Comparison of ENCODE assay signal across 28 cellular contexts in genomic region chr9:76218151-76218867, GRCh38.
DNase-seq lines count a peak whose midpoint lies in the region; ATAC-seq, FAIRE-seq and TF ChIP-seq lines count a peak whose summit lies in the region.
"Had no signal": no experiment of that assay in that cellular context is flagged by ENCODE, and none has a peak within 500 bp of the region (broad histone marks: within the 10 kb centered on the region; RNA-seq: fewer than 3 reads in every experiment).

No MANE protein-coding gene starts in this region.

- peaks cover 4% of the 10 kb centered on the region for H3K9me2 ChIP-seq in GM23338 (ENCODE audit: insufficient read depth)

- TF ChIP-seq CTCF in GM23338 (conservative IDR thresholded peaks at IDR 0.05; ENCODE audit: low read depth in 2 of 2) = no peak
- TF ChIP-seq CTCF in H1 (IDR thresholded peaks at IDR 0.05; ENCODE audit: control extremely low read depth in 1 of 3, insufficient read depth in 1 of 3, low read depth in 1 of 3, low read length in 3 of 3) = no peak
- TF ChIP-seq CTCF in parathyroid adenoma (IDR thresholded peaks at IDR 0.05) = no peak
- no peak for TF ChIP-seq CTCF in GM13976 (IDR thresholded peaks at IDR 0.05; ENCODE audit: borderline replicate concordance, control extremely low read depth, extremely low read depth, insufficient read depth, missing control alignments)

- TF ChIP-seq EP300 in H1 (IDR thresholded peaks at IDR 0.05; ENCODE audit: borderline replicate concordance in 1 of 2, low read depth in 2 of 2, low read length in 2 of 2) = no peak

- H3K27ac ChIP-seq in GM23338 (ENCODE audit: low read depth) = no peak overlapping the region
- no peak overlapping the region for H3K27ac ChIP-seq in H1 (ENCODE audit: low read depth, low read length)
- H3K27ac ChIP-seq in parathyroid adenoma = no peak overlapping the region
- H3K27ac ChIP-seq: RWPE1 had no signal

- no peak overlapping the region for H4K91ac ChIP-seq in H1 (replicated peaks; ENCODE audit: insufficient read length, low read length)

- no peak overlapping the region for H2BK20ac ChIP-seq in H1 (ENCODE audit: low read length)

- no peak overlapping the region for H3K27ac Mint-ChIP-seq in GM23338
- H3K27ac Mint-ChIP-seq: CD4-positive, alpha-beta T cell had no signal

- POLR2A ChIA-PET in H1 (lab: Charles Lee; ENCODE audit: partially characterized antibody) = no interaction called here

- no peak overlapping the region for H3K18ac ChIP-seq in H1 (ENCODE audit: extremely low read depth, low read length)

- H3K36me3 Mint-ChIP-seq in GM23338 (ENCODE audit: low read depth) = no peaks in the 10 kb centered on the region

- H4K8ac ChIP-seq in H1 (ENCODE audit: extremely low read depth, insufficient read depth, low read length) = no peak overlapping the region

- no peak for TF ChIP-seq RAD21 in H1 (IDR thresholded peaks at IDR 0.05 in 1 of 2, conservative IDR thresholded peaks at IDR 0.05 in 1 of 2; ENCODE audit: low read depth in 2 of 2, low read length in 2 of 2)

- no peaks in the 10 kb centered on the region for H3K27me3 ChIP-seq in GM23338 (ENCODE audit: insufficient read depth)
- no peaks in the 10 kb centered on the region for H3K27me3 ChIP-seq in H1 (replicated peaks in 1 of 4; ENCODE audit: control insufficient read depth in 3 of 4, extremely low read depth in 1 of 4, insufficient read depth in 3 of 4, low read length in 3 of 4)
- no peaks in the 10 kb centered on the region for H3K27me3 ChIP-seq in parathyroid adenoma (ENCODE audit: control insufficient read depth, insufficient read depth, low read length)
- H3K27me3 ChIP-seq: BE2C had no signal

- H2BK5ac ChIP-seq in H1 (ENCODE audit: low read depth, low read length) = no peak overlapping the region

- H3K9ac ChIP-seq in H1 (replicated peaks in 1 of 4; ENCODE audit: extremely low read depth in 1 of 4, low read depth in 3 of 4, low read length in 3 of 4) (no peak overlapping the region), parathyroid adenoma (no peak overlapping the region)

- no peak overlapping the region for H2BK120ac ChIP-seq in H1 (replicated peaks; ENCODE audit: low read depth, low read length)

- peaks cover 9% of the 10 kb centered on the region; the same call in 1 of the 2 replicates for H3K4me1 ChIP-seq in GM23338 (ENCODE audit: insufficient read depth)
- H3K4me1 ChIP-seq in H1 (replicated peaks in 1 of 4; ENCODE audit: control insufficient read depth in 3 of 4, insufficient read depth in 4 of 4, low read length in 3 of 4) = no peaks in the 10 kb centered on the region
- H3K4me1 ChIP-seq in parathyroid adenoma = no peaks in the 10 kb centered on the region
- H3K4me1 ChIP-seq: BE2C had no signal

- no peak overlapping the region for H3K14ac ChIP-seq in H1 (ENCODE audit: insufficient read length)

- H3K36me3 ChIP-seq in GM23338 (ENCODE audit: insufficient read depth) = no peaks in the 10 kb centered on the region
- no peaks in the 10 kb centered on the region for H3K36me3 ChIP-seq in H1 (ENCODE audit: control insufficient read depth in 2 of 4, insufficient read depth in 4 of 4, low read length in 3 of 4)
- H3K36me3 ChIP-seq in parathyroid adenoma (ENCODE audit: control insufficient read depth, insufficient read depth, low read length) = no peaks in the 10 kb centered on the region
- H3K36me3 ChIP-seq: BE2C had no signal

- H3F3A ChIP-seq in GM23338 (replicated peaks; ENCODE audit: low read depth) = no peaks in the 10 kb centered on the region

- no peaks in the 10 kb centered on the region for H3K23me2 ChIP-seq in H1 (ENCODE audit: low read depth, low read length)

- H3K4me3 Mint-ChIP-seq in GM23338 = no peak overlapping the region
- H3K4me3 Mint-ChIP-seq: CD4-positive, alpha-beta T cell had no signal

- no peak overlapping the region for H3K56ac ChIP-seq in H1 (replicated peaks; ENCODE audit: insufficient read length, low read depth, low read length)

- H3K4ac ChIP-seq in H1 (replicated peaks; ENCODE audit: insufficient read length, low read depth, low read length) = no peak overlapping the region

- no peak overlapping the region for H2AK5ac ChIP-seq in H1 (ENCODE audit: low read depth, low read length)

- H3K27me3 Mint-ChIP-seq in GM23338 (ENCODE audit: insufficient read depth, low read depth, poor library complexity) = peaks cover 2% of the 10 kb centered on the region
- H3K27me3 Mint-ChIP-seq: CD4-positive, alpha-beta T cell had no signal

- H3K9me3 ChIP-seq in H1 (ENCODE audit: insufficient read depth in 2 of 2, low read depth in 1 of 2, low read length in 1 of 2) (no peaks in the 10 kb centered on the region), parathyroid adenoma (ENCODE audit: control insufficient read depth, low read length) (no peaks in the 10 kb centered on the region)
- H3K9me3 ChIP-seq: BE2C had no signal

- H3K79me2 ChIP-seq in GM23338 (replicated peaks; ENCODE audit: insufficient read depth) (no peaks in the 10 kb centered on the region), H1 (ENCODE audit: control insufficient read depth in 1 of 2, insufficient read depth in 2 of 2, low read length in 2 of 2) (no peaks in the 10 kb centered on the region), parathyroid adenoma (no peaks in the 10 kb centered on the region)

- no peak overlapping the region for H3K23ac ChIP-seq in H1 (ENCODE audit: insufficient read length)

- no peak for ATAC-seq in GM23338
- ATAC-seq: HCT116, Panc1 had no signal

- no peak overlapping the region for H3K4me3 ChIP-seq in GM23338
- no peak overlapping the region for H3K4me3 ChIP-seq in H1 (ENCODE audit: extremely low read depth in 1 of 4, insufficient read depth in 2 of 4, low read depth in 3 of 4, low read length in 4 of 4)
- peak overlapping the region; percentile 12 for H3K4me3 ChIP-seq in parathyroid adenoma (ENCODE audit: low read depth, low read length)

- FAIRE-seq in H1 (lab: Jason Lieb, UNC) = no peak
- FAIRE-seq: D721Med, G401.6 had no signal

- H3K4me2 ChIP-seq in GM23338 (no peak overlapping the region), H1 (ENCODE audit: insufficient read depth in 1 of 2, low read depth in 2 of 2, low read length in 2 of 2) (no peak overlapping the region), parathyroid adenoma (ENCODE audit: low read length) (peak overlapping the region; percentile 47)

- no peak overlapping the region for H2BK12ac ChIP-seq in H1 (ENCODE audit: low read depth, low read length)

- H4K20me1 ChIP-seq in GM23338 (replicated peaks; ENCODE audit: insufficient read depth) (no peaks in the 10 kb centered on the region), H1 (replicated peaks in 1 of 2; ENCODE audit: control insufficient read depth in 1 of 2, insufficient read depth in 2 of 2, low read length in 2 of 2) (no peaks in the 10 kb centered on the region)

- H3K9me3 Mint-ChIP-seq in GM23338 = no peaks in the 10 kb centered on the region
- H3K9me3 Mint-ChIP-seq: CD4-positive, alpha-beta T cell had no signal

- peaks cover 9% of the 10 kb centered on the region for H3K4me1 Mint-ChIP-seq in GM23338

- no peaks in the 10 kb centered on the region for H3K79me1 ChIP-seq in H1 (ENCODE audit: low read depth, low read length)

- peak overlapping the region; percentile 30 for H2AFZ ChIP-seq in GM23338
- H2AFZ ChIP-seq in H1 (ENCODE audit: low read length) = 0 out of 2 replicates have a peak overlapping the region, but pooled peaks have one; percentile 11
- H2AFZ ChIP-seq in parathyroid adenoma = no peak overlapping the region

- TF ChIP-seq POLR2A in H1 (IDR thresholded peaks at IDR 0.05; ENCODE audit: control extremely low read depth in 1 of 2, low read depth in 2 of 2, low read length in 2 of 2) = no peak

- H4K5ac ChIP-seq in H1 (ENCODE audit: insufficient read length, low read depth, low read length) = no peak overlapping the region

- in situ Hi-C loops in G401 (cut with HindIII; ENCODE audit: low sequenced_read_pairs) = no loop called here
- in situ Hi-C loops in GM13976 (cut with MboI; ENCODE audit: low sequenced_read_pairs, unreplicated experiment) = no loop called here

- no peak overlapping the region for H2BK15ac ChIP-seq in H1 (ENCODE audit: low read length)

- no peak for DNase-seq in GM23338 (ENCODE audit: low spot score)
- DNase-seq in H1 (ENCODE audit: low read depth in 1 of 2, low spot score in 2 of 2) = no peak
- DNase-seq in myocyte (ENCODE audit: low read depth) = peak; percentile 66
- DNase-seq in G401 (ENCODE audit: low spot score) = no peak
- no peak for DNase-seq in middle frontal gyrus (ENCODE audit: extremely low spot score, low spot score)
- DNase-seq in GM13976 (ENCODE audit: low spot score) = no peak
- DNase-seq in NK-92 treated with Interleukin-12 subunit alpha and Interleukin-12 subunit beta, amount 100 ng/mL, for 24 hours (lab: John Stamatoyannopoulos, UW) = no peak
- DNase-seq: 8988T; ACHN; BE2C; CD4-positive, alpha-beta T cell; DMS53; Karpas-422; NCI-H1092 treated with DMSO at 0.1 percent for 48 hours; NCI-H1436; NCI-H187; NCI-H2081 treated with DMSO at 0.1 percent for 48 hours; NCI-H2171; NCI-H226; NCI-H510A; NCI-H69; SHP77 treated with DMSO at 0.1 percent for 48 hours had no signal

- WGBS in H1 (ENCODE audit: extremely low coverage in 1 of 2, insufficient coverage in 1 of 2, insufficient read length in 1 of 2, insufficient replicate concordance in 2 of 2, low coverage in 1 of 2, low lambda C conversion rate in 2 of 2, missing lambda C conversion rate in 1 of 2), 2 experiments = 87% methylated on average over 8 of the region's 8 CpGs; no CpG with 5 or more reads in 1 of the 2 experiments

- CTCF ChIA-PET in H1 (lab: Charles Lee; ENCODE audit: partially characterized antibody) = interaction anchor here (0.7 to 1.5 kb wide), 7 partner anchors 11 to 1292 kb away, joined by 3 to 7 read pairs (median 3); no protein-coding TSS in a partner anchor

TF ChIP-seq in GM23338, 12 proteins besides CTCF, POLR2A, EP300 and RAD21 (continues in another document):
- no peak for TF ChIP-seq ZNF331 (CRISPR knock-in tag; IDR thresholded peaks at IDR 0.05; ENCODE audit: low read depth)

TF ChIP-seq in H1, 55 proteins besides CTCF, POLR2A, EP300 and RAD21 (continues in another document):
- TF ChIP-seq YY1 (IDR thresholded peaks at IDR 0.05; ENCODE audit: low read depth, low read length) (no peak), KDM5A (IDR thresholded peaks at IDR 0.05; ENCODE audit: low read length) (no peak), NRF1 (IDR thresholded peaks at IDR 0.05; ENCODE audit: low read depth, low read length) (no peak), BCL11A (IDR thresholded peaks at IDR 0.05; ENCODE audit: low read depth in 2 of 2, low read length in 2 of 2) (no peak), GTF2F1 (IDR thresholded peaks at IDR 0.05; ENCODE audit: borderline replicate concordance, low read depth, low read length) (no peak), JUND (IDR thresholded peaks at IDR 0.05; ENCODE audit: low read length) (no peak), TCF12 (IDR thresholded peaks at IDR 0.05; ENCODE audit: low read depth, low read length) (no peak), MAFK (IDR thresholded peaks at IDR 0.05; ENCODE audit: low read depth, low read length) (no peak), RBBP5 (IDR thresholded peaks at IDR 0.05; ENCODE audit: borderline replicate concordance, low read depth, low read length) (no peak)
